ENCODE assay signal across 18 cellular contexts in genomic region chr12:115920395-115921183, GRCh38.
DNase-seq lines count a peak whose midpoint lies in the region; ATAC-seq and TF ChIP-seq lines count a peak whose summit lies in the region.
"Had no signal": no experiment of that assay in that cellular context is flagged by ENCODE, and none has a peak within 500 bp of the region (broad histone marks: within the 10 kb centered on the region; RNA-seq: fewer than 3 reads in every experiment).

No MANE protein-coding gene starts in this region.

- DNase-seq in AG09309 (ENCODE audit: low read depth) (peak; percentile 48), GM23248 (peak; percentile 32), astrocyte of the spinal cord (ENCODE audit: low read depth, low spot score) (peak; percentile 16), fibroblast of the aortic adventitia (ENCODE audit: low read depth) (peak; percentile 31), testis (no peak), breast epithelium (ENCODE audit: low spot score in 2 of 2) (no peak)
- no peak for DNase-seq in stimulated activated CD4-positive, alpha-beta T cell treated with anti-CD3 and anti-CD28 coated beads, Interleukin-12 subunit alpha, Interleukin-12 subunit beta, amount 100 ng/mL, for 4 hours
- DNase-seq: BE2C; Calu3; CD4-positive, alpha-beta memory T cell; MG63; NCI-H1105; NCI-H1694; NCI-H524 treated with DMSO at 0.1 percent for 48 hours had no signal

- H2AFZ ChIP-seq in GM23248 = no peak overlapping the region

- ATAC-seq in HG02970 (IDR thresholded peaks at IDR 0.05; ENCODE audit: low FRiP score, unreplicated experiment) = no peak
- ATAC-seq: Panc1, Right ventricle myocardium inferior had no signal

- TF ChIP-seq CTCF in AG09309 (IDR thresholded peaks at IDR 0.05; ENCODE audit: control insufficient read depth, insufficient read depth, low read depth, low read length, missing control alignments) = no peak
- TF ChIP-seq CTCF in astrocyte of the spinal cord (IDR thresholded peaks at IDR 0.05; ENCODE audit: low read depth, low read length) = no peak
- no peak for TF ChIP-seq CTCF in fibroblast of the aortic adventitia (IDR thresholded peaks at IDR 0.05; ENCODE audit: insufficient read depth, low read length)
- no peak for TF ChIP-seq CTCF in testis (IDR thresholded peaks at IDR 0.05)
- no peak for TF ChIP-seq CTCF in breast epithelium (IDR thresholded peaks at IDR 0.05)

- no peaks in the 10 kb centered on the region for H3K36me3 ChIP-seq in GM23248 (ENCODE audit: low read depth)
- no peaks in the 10 kb centered on the region for H3K36me3 ChIP-seq in testis (ENCODE audit: low read depth, missing control alignments)
- no peaks in the 10 kb centered on the region for H3K36me3 ChIP-seq in breast epithelium
- H3K36me3 ChIP-seq: BE2C, MG63 had no signal

- H3K27me3 ChIP-seq in GM23248 (replicated peaks; ENCODE audit: insufficient read depth) = no peaks in the 10 kb centered on the region
- no peaks in the 10 kb centered on the region for H3K27me3 ChIP-seq in testis
- H3K27me3 ChIP-seq in breast epithelium = peaks cover 0 to 4% of the 10 kb centered on the region in 2 donors
- H3K27me3 ChIP-seq: BE2C, MG63 had no signal

- no peak overlapping the region for H3K4me3 ChIP-seq in AG09309 (ENCODE audit: control insufficient read depth, low read depth, low read length)
- no peak overlapping the region for H3K4me3 ChIP-seq in GM23248
- H3K4me3 ChIP-seq in astrocyte of the spinal cord (ENCODE audit: low read depth, low read length) = no peak overlapping the region
- H3K4me3 ChIP-seq in fibroblast of the aortic adventitia (ENCODE audit: low read depth, low read length) = no peak overlapping the region
- H3K4me3 ChIP-seq in testis = no peak overlapping the region
- no peak overlapping the region for H3K4me3 ChIP-seq in breast epithelium
- H3K4me3 ChIP-seq: MG63, SK-N-MC had no signal

- H3K9me2 ChIP-seq in GM23248 (ENCODE audit: insufficient read depth) = no peaks in the 10 kb centered on the region

- H3K4me1 ChIP-seq in GM23248 (ENCODE audit: insufficient read depth) (peaks cover 11% of the 10 kb centered on the region), testis (no peaks in the 10 kb centered on the region), breast epithelium (no peaks in the 10 kb centered on the region)
- H3K4me1 ChIP-seq: BE2C had no signal

- H3K4me2 ChIP-seq in GM23248 (ENCODE audit: unreplicated experiment) = peak overlapping the region; percentile 24

- 34 to 42% methylated on average over 3 of the region's 3 CpGs for WGBS in GM23248 (ENCODE audit: low coverage in 1 of 2, low lambda C conversion rate in 2 of 2, missing lambda C conversion rate in 2 of 2), 2 experiments
- 84 to 86% methylated on average over 3 of the region's 3 CpGs for WGBS in testis, 2 donors

- no peaks in the 10 kb centered on the region for H4K20me1 ChIP-seq in GM23248 (ENCODE audit: insufficient read depth)

- in situ Hi-C loops in GM23248 (cut with MboI) = loop anchor here (25.0 kb wide), 1 partner anchor 1933 kb away; no protein-coding TSS in a partner anchor
- in situ Hi-C loops in astrocyte of the spinal cord (cut with HindIII; ENCODE audit: low sequenced_read_pairs) = no loop called here

- H3K27ac ChIP-seq in GM23248 = no peak overlapping the region
- H3K27ac ChIP-seq in testis = no peak overlapping the region
- H3K27ac ChIP-seq in breast epithelium = no peak overlapping the region
- H3K27ac ChIP-seq: SK-N-MC had no signal

- intact Hi-C loops in testis (cut with DNase I; ENCODE audit: low total_unique reads) (no loop called here), breast epithelium (cut with DNase I; ENCODE audit: low total_unique reads) (no loop called here)

- no peak for TF ChIP-seq POLR2A in testis (IDR thresholded peaks at IDR 0.05)
- no peak for TF ChIP-seq POLR2A in breast epithelium (IDR thresholded peaks at IDR 0.05)

- no peaks in the 10 kb centered on the region for H3K79me2 ChIP-seq in GM23248 (ENCODE audit: insufficient read depth)

- H3F3A ChIP-seq in GM23248 (ENCODE audit: insufficient read depth) = peaks cover 8% of the 10 kb centered on the region

- H3K9me3 ChIP-seq in GM23248 (ENCODE audit: low read depth) (no peaks in the 10 kb centered on the region), testis (no peaks in the 10 kb centered on the region), breast epithelium (peaks cover 5 to 11% of the 10 kb centered on the region in 2 donors)

- no peak overlapping the region for H3K9ac ChIP-seq in GM23248

Comparison
In these comparisons a context has a peak if more than half of its experiments do, and no peak if none do; other contexts are left out.
1. DNase-seq: peak in AG09309 (single experiment), GM23248 (single experiment), astrocyte of the spinal cord (single experiment) and fibroblast of the aortic adventitia (single experiment); none in stimulated activated CD4-positive, alpha-beta T cell treated with anti-CD3 and anti-CD28 coated beads, Interleukin-12 subunit alpha, Interleukin-12 subunit beta, amount 100 ng/mL, for 4 hours (single experiment), testis (single experiment) and breast epithelium (0 of 2).